8 cellular contexts compared by ENCODE assay signal in the genomic region with DNA sequence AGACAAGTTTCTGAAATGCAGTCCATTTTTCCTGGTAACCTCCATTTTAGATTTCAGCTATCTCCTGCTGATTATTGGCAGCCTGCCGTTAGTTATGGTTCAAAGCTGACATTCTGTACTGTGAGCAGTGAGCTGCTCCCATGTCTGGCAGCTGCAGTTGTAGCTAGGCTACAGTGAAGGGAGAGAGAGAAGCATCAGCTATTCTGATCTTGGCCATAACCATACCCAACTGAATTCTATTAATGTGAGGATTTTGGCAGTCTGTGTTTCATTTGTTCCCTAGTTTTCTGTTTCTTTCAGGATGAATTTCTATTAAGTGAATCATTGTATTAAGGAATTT. TPM values are rescaled to one million over a fixed set of nuclear protein-coding genes. Genes with fewer than 3 reads are reported as not detected.
DNase-seq lines count a peak whose midpoint lies in the region; ATAC-seq and TF ChIP-seq lines count a peak whose summit lies in the region.

No MANE protein-coding gene starts in this region.

- no peak for TF ChIP-seq CTCF in retinal pigment epithelial cell (conservative IDR thresholded peaks at IDR 0.05; ENCODE audit: low read depth, low read length)
- TF ChIP-seq CTCF in spleen (IDR thresholded peaks at IDR 0.05 in 8 of 11, conservative IDR thresholded peaks at IDR 0.05 in 3 of 11), result no peak

- 66 to 94% (median 78%) methylated on average over 1 of the region's 1 CpG for WGBS in spleen, 5 donors

- H3K9me3 ChIP-seq in spleen, result no peaks in the 10 kb centered on the region

- H3K4me1 Mint-ChIP-seq in effector memory CD8-positive, alpha-beta T cell (ENCODE audit: low read depth in 2 of 2), result peaks cover 15 to 25% of the 10 kb centered on the region in 2 donors

- DNase-seq in GM03348 (ENCODE audit: low spot score) (peak; percentile 37), SK-MEL-5 (ENCODE audit: low read depth, low spot score) (peak; percentile 34), head of caudate nucleus (peak in 41 of 42 donors; percentile 6 to 82 (median 56)), retinal pigment epithelial cell (ENCODE audit: low read depth) (peak; percentile 23), UCSD-AML1 (lab: John Stamatoyannopoulos, UW; ENCODE audit: unreplicated experiment) (no peak), spleen (no peak)
- no peak for DNase-seq in effector memory CD8-positive, alpha-beta T cell

- H3K4me3 Mint-ChIP-seq in effector memory CD8-positive, alpha-beta T cell, result no peak overlapping the region

- intact Hi-C loops in head of caudate nucleus (cut with DNase I) (no loop called here), spleen (cut with DNase I; ENCODE audit: low total_unique reads) (no loop called here)

- peaks cover 0 to 15% (median 0%) of the 10 kb centered on the region in 6 donors for H3K36me3 ChIP-seq in spleen

- peaks cover 0 to 32% (median 2%) of the 10 kb centered on the region in 6 donors for H3K4me1 ChIP-seq in spleen

- H3K27me3 Mint-ChIP-seq in effector memory CD8-positive, alpha-beta T cell, result no peaks in the 10 kb centered on the region

- in situ Hi-C loops in SK-MEL-5 (cut with HindIII; ENCODE audit: low pct_unique_long_range_greater_than_20kb, low sequenced_read_pairs), result no loop called here

- no peak overlapping the region for H3K4me3 ChIP-seq in retinal pigment epithelial cell (ENCODE audit: low read length)
- H3K4me3 ChIP-seq in spleen, result no peak overlapping the region

- no peaks in the 10 kb centered on the region for H3K36me3 Mint-ChIP-seq in effector memory CD8-positive, alpha-beta T cell (ENCODE audit: insufficient read depth)

- ATAC-seq in GM21786 (IDR thresholded peaks at IDR 0.05; ENCODE audit: unreplicated experiment), result no peak
- no peak for ATAC-seq in effector memory CD8-positive, alpha-beta T cell (replicated peaks)

- H3K27ac ChIP-seq in spleen, result peak overlapping the region in 2 of 8 donors; percentile 19 to 32

- TF ChIP-seq POLR2A in spleen (IDR thresholded peaks at IDR 0.05), result no peak

- H3K9me3 Mint-ChIP-seq in effector memory CD8-positive, alpha-beta T cell, result no peaks in the 10 kb centered on the region

- H3K27ac Mint-ChIP-seq in effector memory CD8-positive, alpha-beta T cell, result no peak overlapping the region

- no peaks in the 10 kb centered on the region for H3K27me3 ChIP-seq in spleen (replicated peaks in 1 of 7)

RNA-seq across cellular contexts. Expression of gene SIK2, which starts 33.4 kb away (rescaled TPM):
- 17.5 and 20.9 TPM in 2 replicates for total RNA-seq in SK-MEL-5 (2014; rRNA removed; shearing (Covaris generic))
- polyA plus RNA-seq in SK-MEL-5 (2015; cell fraction: cytosol; rRNA removed), result 19.2 and 25.2 TPM in 2 replicates
- 16.6 and 19.1 TPM in 2 replicates for polyA plus RNA-seq in SK-MEL-5 (2015; cell fraction: nucleus; rRNA removed)
- 10 to 100 TPM; 11.9 to 23.8 (median 17.4) TPM for total RNA-seq in spleen
- 1 to 10 TPM; 1.7 to 2.9 (median 2.3) TPM for polyA plus RNA-seq in spleen

Comparison
In these comparisons a context has a peak if more than half of its experiments do, and no peak if none do; other contexts are left out.
1. DNase-seq: peak in GM03348 (single experiment), SK-MEL-5 (single experiment), head of caudate nucleus (41 of 42) and retinal pigment epithelial cell (single experiment); none in effector memory CD8-positive, alpha-beta T cell (0 of 3), UCSD-AML1 (single experiment) and spleen (single experiment).